In the genomic region with DNA sequence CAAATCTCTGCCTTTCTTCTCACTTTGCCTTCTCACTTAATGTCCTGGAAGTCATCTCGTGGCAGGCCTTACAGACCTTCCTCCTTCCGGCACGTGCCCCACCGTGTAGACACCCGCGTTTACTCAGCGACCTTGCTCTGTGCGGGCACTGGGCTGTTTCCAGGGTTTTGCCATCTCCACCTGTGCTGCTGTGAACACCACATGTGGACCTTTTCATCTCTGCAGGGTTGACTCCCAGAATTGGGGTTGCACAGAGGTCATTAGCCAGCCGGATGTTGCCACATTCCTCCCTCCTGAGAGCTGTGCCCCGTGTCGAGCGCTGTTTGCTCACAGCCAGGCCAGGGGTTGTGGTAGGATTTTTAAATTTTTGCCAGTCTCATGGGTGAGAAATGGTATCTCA, we compare ENCODE assay signal across 26 cellular contexts. TPM values are rescaled to one million over a fixed set of nuclear protein-coding genes. Genes with fewer than 3 reads are reported as not detected.
DNase-seq lines count a peak whose midpoint lies in the region; ATAC-seq and TF ChIP-seq lines count a peak whose summit lies in the region.
"Had no signal": no experiment of that assay in that cellular context is flagged by ENCODE, and none has a peak within 500 bp of the region (broad histone marks: within the 10 kb centered on the region; RNA-seq: fewer than 3 reads in every experiment).

No MANE protein-coding gene starts in this region.

- WGBS in lung, 2 donors: 56 to 57% methylated on average over 12 of the region's 12 CpGs
- WGBS in neuronal stem cell (ENCODE audit: extremely low coverage in 2 of 2, insufficient read length in 2 of 2, insufficient replicate concordance in 1 of 2), 2 donors: no CpG with 5 or more reads among the region's 12 CpGs

- H4K8ac ChIP-seq in neuronal stem cell (ENCODE audit: low read depth, low read length): no peak overlapping the region

- TF ChIP-seq CTCF in HL-60 (IDR thresholded peaks at IDR 0.05; ENCODE audit: insufficient read depth, low read length) (no peak), Panc1 (IDR thresholded peaks at IDR 0.05) (no peak), lung (IDR thresholded peaks at IDR 0.05; ENCODE audit: control extremely low read depth, extremely low read depth) (no peak)

- CTCF ChIA-PET in Panc1 (lab: Charles Lee): no interaction called here

- H3K4me1 ChIP-seq in BLaER1 treated with 17β-estradiol and CSF1 and Interleukin-3, amounts not matched to agents 10 nM and 100 nM: peaks cover 60 to 100% (median 83%) of the 10 kb centered on the region in 10 experiments
- no peaks in the 10 kb centered on the region for H3K4me1 ChIP-seq in Panc1 (ENCODE audit: control insufficient read depth, insufficient read depth, low read length)
- H3K4me1 ChIP-seq in lung (ENCODE audit: control insufficient read depth in 2 of 2, insufficient read depth in 2 of 2, low read length in 2 of 2): peaks cover 0 to 4% of the 10 kb centered on the region in 2 donors
- peaks cover 0 to under 1% of the 10 kb centered on the region in 2 donors for H3K4me1 ChIP-seq in neuronal stem cell (ENCODE audit: control insufficient read depth in 2 of 2, insufficient read depth in 1 of 2, low read depth in 1 of 2, low read length in 2 of 2)

- no peak overlapping the region for H3K27ac ChIP-seq in BLaER1 treated with 17β-estradiol and CSF1 and Interleukin-3, amounts not matched to agents 10 nM and 100 nM
- H3K27ac ChIP-seq in HL-60 (replicated peaks) (no peak overlapping the region), Panc1 (ENCODE audit: low read length) (no peak overlapping the region), lung (ENCODE audit: low read depth in 1 of 2, low read length in 1 of 2) (no peak overlapping the region), neuronal stem cell (replicated peaks; ENCODE audit: low read length) (no peak overlapping the region)
- H3K27ac ChIP-seq: KMS-11, SK-N-MC had no signal

- no peak overlapping the region for H3K4ac ChIP-seq in neuronal stem cell (ENCODE audit: low read length)

- intact Hi-C loops in Panc1 (cut with micrococcal nuclease; ENCODE audit: unreplicated experiment): no loop called here

- H2BK12ac ChIP-seq in neuronal stem cell (ENCODE audit: low read length): no peak overlapping the region

- BruUV-seq in Panc1 (replicated peaks; lab: Mats Ljungman, UMichigan): no TSS peak

- H2BK5ac ChIP-seq in neuronal stem cell (ENCODE audit: low read length): no peak overlapping the region

- no peak overlapping the region for H4K91ac ChIP-seq in neuronal stem cell (ENCODE audit: low read depth, low read length, poor library complexity)

- no peak overlapping the region for H3K18ac ChIP-seq in neuronal stem cell (ENCODE audit: low read length)

- DNase-seq in HL-60 (ENCODE audit: low read depth in 1 of 2, low spot score in 1 of 2) (peak; percentile 52 to 84), Panc1 (ENCODE audit: low read depth, low spot score) (no peak), lung (ENCODE audit: low spot score) (no peak), EL (no peak), superior temporal gyrus (ENCODE audit: extremely low spot score) (no peak), neuronal stem cell (ENCODE audit: low spot score) (no peak)
- DNase-seq: C1 segment of cervical spinal cord; Calu3; CD8-positive, alpha-beta memory T cell; DMS153; IMR-90; NCI-H1048; NCI-H1436; NCI-H187 treated with DMSO at 0.1 percent for 48 hours; NCI-H2227 treated with DMSO at 0.1 percent for 48 hours; NCI-H510A treated with DMSO at 0.1 percent for 48 hours; NCI-H748 treated with DMSO at 0.1 percent for 48 hours; SHP77 had no signal

- H4K20me1 ChIP-seq in BLaER1 treated with 17β-estradiol and CSF1 and Interleukin-3, amounts not matched to agents 10 nM and 100 nM: peaks cover 0 to 11% (median 0%) of the 10 kb centered on the region in 11 experiments; a peak in 2 of 22 replicates

- no peak overlapping the region for H3K23ac ChIP-seq in neuronal stem cell (ENCODE audit: low read depth, low read length, poor library complexity)

- H3K4me2 ChIP-seq in BLaER1 treated with 17β-estradiol and CSF1 and Interleukin-3, amounts not matched to agents 10 nM and 100 nM: peak overlapping the region in 8 of 11 experiments; percentile 2 to 98 (median 59); a peak in 10 of 22 replicates
- H3K4me2 ChIP-seq in neuronal stem cell (ENCODE audit: insufficient read depth, low read length, poor library complexity, severe bottlenecking): no peak overlapping the region
- H3K4me2 ChIP-seq: KMS-11 had no signal

- H2BK120ac ChIP-seq in neuronal stem cell (ENCODE audit: low read depth, low read length): no peak overlapping the region

- no peak overlapping the region for H2AFZ ChIP-seq in neuronal stem cell (ENCODE audit: low read length)

- peaks cover under 1% of the 10 kb centered on the region for H3K79me1 ChIP-seq in neuronal stem cell (ENCODE audit: low read depth, low read length)

- no peaks in the 10 kb centered on the region for H3K36me3 ChIP-seq in BLaER1 treated with 17β-estradiol and CSF1 and Interleukin-3, amounts not matched to agents 10 nM and 100 nM
- no peaks in the 10 kb centered on the region for H3K36me3 ChIP-seq in Panc1 (ENCODE audit: control insufficient read depth, insufficient read depth, low read length)
- H3K36me3 ChIP-seq in lung (ENCODE audit: control insufficient read depth in 2 of 2, insufficient read depth in 2 of 2, low read length in 2 of 2): no peaks in the 10 kb centered on the region
- H3K36me3 ChIP-seq in neuronal stem cell (replicated peaks in 1 of 2; ENCODE audit: control insufficient read depth in 2 of 2, insufficient read depth in 2 of 2, low read length in 2 of 2): no peaks in the 10 kb centered on the region

- no peak overlapping the region for H3K9ac ChIP-seq in BLaER1 treated with 17β-estradiol and CSF1 and Interleukin-3, amounts not matched to agents 10 nM and 100 nM
- H3K9ac ChIP-seq in neuronal stem cell (ENCODE audit: low read depth, low read length, poor library complexity): no peak overlapping the region
- H3K9ac ChIP-seq: KMS-11 had no signal

- 0 out of 22 replicates have a peak, but pooled peaks cover 0 to 5% (median 0%) of the 10 kb centered on the region in 11 experiments for H3K27me3 ChIP-seq in BLaER1 treated with 17β-estradiol and CSF1 and Interleukin-3, amounts not matched to agents 10 nM and 100 nM
- H3K27me3 ChIP-seq in HL-60 (ENCODE audit: insufficient read depth, poor library complexity, severe bottlenecking) (no peaks in the 10 kb centered on the region), Panc1 (ENCODE audit: control insufficient read depth, insufficient read depth, low read length) (no peaks in the 10 kb centered on the region; the same call in 1 of the 2 replicates), lung (ENCODE audit: control insufficient read depth, insufficient read depth) (no peaks in the 10 kb centered on the region), neuronal stem cell (ENCODE audit: control insufficient read depth in 3 of 3, insufficient read depth in 3 of 3, low read depth in 1 of 3, low read length in 3 of 3) (peaks cover 0 to 5% (median 0%) of the 10 kb centered on the region in 3 experiments)

- no peak overlapping the region for H3K4me3 ChIP-seq in BLaER1 treated with 17β-estradiol and CSF1 and Interleukin-3, amounts not matched to agents 10 nM and 100 nM
- H3K4me3 ChIP-seq in HL-60 (replicated peaks; ENCODE audit: insufficient read depth, low read length) (no peak overlapping the region), Panc1 (ENCODE audit: low read depth in 2 of 2, low read length in 2 of 2) (no peak overlapping the region), lung (no peak overlapping the region), neuronal stem cell (ENCODE audit: low read length in 2 of 2) (no peak overlapping the region)
- H3K4me3 ChIP-seq: SK-N-MC had no signal

- H3K9me3 ChIP-seq in BLaER1 treated with 17β-estradiol and CSF1 and Interleukin-3, amounts not matched to agents 10 nM and 100 nM (replicated peaks in 1 of 11): no peaks in the 10 kb centered on the region
- H3K9me3 ChIP-seq in Panc1 (ENCODE audit: control insufficient read depth, insufficient read depth, low read depth, low read length) (no peaks in the 10 kb centered on the region), lung (ENCODE audit: control insufficient read depth in 2 of 2, insufficient read depth in 1 of 2, low read length in 1 of 2) (no peaks in the 10 kb centered on the region), neuronal stem cell (replicated peaks in 1 of 2; ENCODE audit: control insufficient read depth in 2 of 2, insufficient read depth in 1 of 2, low read depth in 1 of 2, low read length in 2 of 2) (peaks cover 0 to under 1% of the 10 kb centered on the region in 2 donors)

- POLR2A ChIA-PET in Panc1 (lab: Charles Lee): no interaction called here

- in situ Hi-C loops in Panc1 (cut with HindIII; ENCODE audit: low pct_unique_long_range_greater_than_20kb, low sequenced_read_pairs): no loop called here

- H2AK5ac ChIP-seq in neuronal stem cell (ENCODE audit: low read depth, low read length): no peak overlapping the region

- ATAC-seq in Panc1 (0 out of 2 replicates have a peak, but pooled peaks have one; percentile 4), lung (ENCODE audit: insufficient read depth, low FRiP score) (peak; percentile 41), HG03039 (IDR thresholded peaks at IDR 0.05; ENCODE audit: unreplicated experiment) (no peak)

- H2BK15ac ChIP-seq in neuronal stem cell (ENCODE audit: low read length): no peak overlapping the region

- no peak overlapping the region for H3K14ac ChIP-seq in neuronal stem cell (ENCODE audit: low read length)

RNA-seq across cellular contexts. Expression of gene KCNG2, which starts 25.4 kb away (rescaled TPM):
- not detected for total RNA-seq in Panc1 (2021; ENCODE audit: unreplicated experiment)
- 1.1 TPM for polyA plus RNA-seq in Panc1 (2012; ENCODE audit: insufficient read length)
- total RNA-seq in lung: 1 to 10 TPM in 1 of 2 donors, under 1 TPM in 1; 0.80 to 1.7 TPM
- polyA plus RNA-seq in lung: 1 to 10 TPM in 1 of 2 donors, under 1 TPM in 1; 0.16 to 1.8 TPM
- 0.29 TPM for polyA plus RNA-seq in neuronal stem cell (2013, experiment 1 of 2)
- polyA plus RNA-seq in neuronal stem cell (2013, experiment 2 of 2): 0.29 TPM
- total RNA-seq: A673; Calu3; CD8-positive, alpha-beta memory T cell; H4; IMR-90; RPMI7951; T-helper 2 cell treated with Interferon-gamma antibody and Interleukin-4, amounts not matched to agents 100 ng/mL and 5 ng/mL, for 36 hours had no signal
- polyA plus RNA-seq: CD8-positive, alpha-beta memory T cell; IMR-90 had no signal

Comparison
In these comparisons a context has a peak if more than half of its experiments do, and no peak if none do; other contexts are left out.
1. DNase-seq: peak in HL-60 (2 of 2); none in Panc1 (single experiment), lung (single experiment), EL (single experiment), superior temporal gyrus (single experiment) and neuronal stem cell (single experiment).